Comparison of ENCODE assay signal across 1 cellular context in the genomic region with DNA sequence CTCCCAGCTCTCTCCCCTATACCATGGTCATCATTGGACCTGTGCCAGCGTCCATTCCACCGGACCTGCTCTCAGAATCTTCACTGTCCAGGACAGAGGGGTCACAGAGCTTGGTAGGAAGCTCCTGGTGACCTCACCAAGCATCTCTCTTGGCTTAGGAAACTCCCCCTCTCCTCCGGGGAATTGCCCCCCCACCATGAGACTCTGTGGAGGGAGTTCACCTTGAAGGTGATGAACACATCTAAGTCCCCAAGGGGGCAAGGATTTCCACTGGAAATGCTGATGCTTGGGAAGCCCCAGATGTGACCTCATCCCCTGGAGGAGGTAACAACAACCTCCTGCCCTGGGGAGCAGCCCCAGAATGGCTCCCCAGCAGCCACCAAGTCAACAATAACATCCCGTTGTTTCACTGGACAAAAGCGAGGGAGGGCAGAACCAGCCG.
TF ChIP-seq lines count a peak whose summit lies in the region.

No MANE protein-coding gene starts in this region.

TF ChIP-seq in GM12878, 131 proteins besides CTCF, POLR2A, EP300 and RAD21:
- 0 out of 2 replicates have a peak, but pooled peaks have one; percentile 16 for TF ChIP-seq WRNIP1 (IDR thresholded peaks at IDR 0.05; ENCODE audit: borderline replicate concordance, low read depth, low read length)
- TF ChIP-seq SMAD5 (IDR thresholded peaks at IDR 0.05; ENCODE audit: low read depth): no peak
- no peak for TF ChIP-seq ASH2L (IDR thresholded peaks at IDR 0.05; ENCODE audit: borderline replicate concordance, low read depth)
- 0 out of 2 replicates have a peak, but pooled peaks have one; percentile 15 for TF ChIP-seq YY1 (IDR thresholded peaks at IDR 0.05; ENCODE audit: low read depth, low read length)
- TF ChIP-seq ATF7 (IDR thresholded peaks at IDR 0.05; ENCODE audit: low read depth): peak; percentile 79
- peak; percentile 65 for TF ChIP-seq IKZF1 (conservative IDR thresholded peaks at IDR 0.05)
- TF ChIP-seq NBN (IDR thresholded peaks at IDR 0.05): 0 out of 2 replicates have a peak, but pooled peaks have one; percentile 41
- peak; percentile 88 for TF ChIP-seq MEF2B (IDR thresholded peaks at IDR 0.05; ENCODE audit: partially characterized antibody, poor library complexity, severe bottlenecking)
- TF ChIP-seq GATAD2B (conservative IDR thresholded peaks at IDR 0.05; ENCODE audit: low read depth): 0 out of 2 replicates have a peak, but pooled peaks have one; percentile 45
- TF ChIP-seq SIN3A (IDR thresholded peaks at IDR 0.05; ENCODE audit: low read depth, low read length): peak; percentile 68; the same call in 1 of the 2 replicates
- TF ChIP-seq POU2F2 (IDR thresholded peaks at IDR 0.05; ENCODE audit: borderline replicate concordance, low read depth, low read length): 0 out of 3 replicates have a peak, but pooled peaks have one; percentile 13
- TF ChIP-seq, protein P1, sequence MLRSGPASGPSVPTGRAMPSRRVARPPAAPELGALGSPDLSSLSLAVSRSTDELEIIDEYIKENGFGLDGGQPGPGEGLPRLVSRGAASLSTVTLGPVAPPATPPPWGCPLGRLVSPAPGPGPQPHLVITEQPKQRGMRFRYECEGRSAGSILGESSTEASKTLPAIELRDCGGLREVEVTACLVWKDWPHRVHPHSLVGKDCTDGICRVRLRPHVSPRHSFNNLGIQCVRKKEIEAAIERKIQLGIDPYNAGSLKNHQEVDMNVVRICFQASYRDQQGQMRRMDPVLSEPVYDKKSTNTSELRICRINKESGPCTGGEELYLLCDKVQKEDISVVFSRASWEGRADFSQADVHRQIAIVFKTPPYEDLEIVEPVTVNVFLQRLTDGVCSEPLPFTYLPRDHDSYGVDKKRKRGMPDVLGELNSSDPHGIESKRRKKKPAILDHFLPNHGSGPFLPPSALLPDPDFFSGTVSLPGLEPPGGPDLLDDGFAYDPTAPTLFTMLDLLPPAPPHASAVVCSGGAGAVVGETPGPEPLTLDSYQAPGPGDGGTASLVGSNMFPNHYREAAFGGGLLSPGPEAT (IDR thresholded peaks at IDR 0.05; ENCODE audit: low read depth): peak; percentile 75; the same call in 1 of the 2 replicates
- TF ChIP-seq EED (IDR thresholded peaks at IDR 0.05; ENCODE audit: low read depth): peak; percentile 70
- 0 out of 2 replicates have a peak, but pooled peaks have one; percentile 58 for TF ChIP-seq ZBED1 (IDR thresholded peaks at IDR 0.05; ENCODE audit: borderline replicate concordance)
- no peak for TF ChIP-seq SUPT20H (IDR thresholded peaks at IDR 0.05; ENCODE audit: borderline replicate concordance, control insufficient read depth, low read depth, low read length)
- no peak for TF ChIP-seq BACH1 (IDR thresholded peaks at IDR 0.05; ENCODE audit: borderline replicate concordance)
- peak in 1 of 2 experiments; percentile 51; a peak in 2 of 4 replicates for TF ChIP-seq IKZF2 (IDR thresholded peaks at IDR 0.05)
- no peak for TF ChIP-seq CBFB (IDR thresholded peaks at IDR 0.05; ENCODE audit: low read depth)
- TF ChIP-seq JUNB (IDR thresholded peaks at IDR 0.05): peak; percentile 24; the same call in 1 of the 2 replicates
